Comparison of ENCODE assay signal across 8 cellular contexts in genomic region chr20:51306521-51307358, GRCh38.
DNase-seq lines count a peak whose midpoint lies in the region; ATAC-seq and TF ChIP-seq lines count a peak whose summit lies in the region.
"Had no signal": no experiment of that assay in that cellular context is flagged by ENCODE, and none has a peak within 500 bp of the region (broad histone marks: within the 10 kb centered on the region; RNA-seq: fewer than 3 reads in every experiment).

No MANE protein-coding gene starts in this region.

- no peaks in the 10 kb centered on the region for H4K20me1 ChIP-seq in OCI-LY7 (ENCODE audit: insufficient read depth, low read length)

- intact Hi-C loops in OCI-LY7 (cut with micrococcal nuclease; ENCODE audit: unreplicated experiment) = loop anchor here (1.0 to 5.0 kb wide), 3 partner anchors 86 to 514 kb away; no protein-coding TSS in a partner anchor
- intact Hi-C loops in natural killer cell (cut with micrococcal nuclease) = loop anchor here (1.0 kb wide), 3 partner anchors 86 to 516 kb away; no protein-coding TSS in a partner anchor

- H3K4me3 ChIP-seq in GM12875 (ENCODE audit: low read depth, low read length) (no peak overlapping the region), OCI-LY7 (ENCODE audit: low read depth, low read length, poor library complexity, severe bottlenecking) (no peak overlapping the region)

- no peaks in the 10 kb centered on the region for H3K36me3 Mint-ChIP-seq in natural killer cell
- peaks cover 4 to 6% of the 10 kb centered on the region in 2 donors for H3K36me3 Mint-ChIP-seq in stimulated activated naive B cell treated with anti-CD40 and anti-IgM and Interleukin-4, amounts not matched to agents 10 μg/mL and 1 μg/mL and 100 μg/mL, for 72 hours

- peaks cover 10% of the 10 kb centered on the region; the same call in 1 of the 2 replicates for H3K9me3 ChIP-seq in OCI-LY7 (ENCODE audit: low read length)
- H3K9me3 ChIP-seq: neutrophil had no signal

- CTCF ChIA-PET in OCI-LY7 (lab: Charles Lee; ENCODE audit: unreplicated experiment) = interaction anchor here (1.0 to 4.7 kb wide), 2 partner anchors 53 to 319 kb away, joined by 3 to 23 read pairs; no protein-coding TSS in a partner anchor

- H3K36me3 ChIP-seq in OCI-LY7 (ENCODE audit: insufficient read depth, low read length) = no peaks in the 10 kb centered on the region
- H3K36me3 ChIP-seq: neutrophil had no signal

- H3K4me3 Mint-ChIP-seq in natural killer cell = no peak overlapping the region
- H3K4me3 Mint-ChIP-seq in stimulated activated naive B cell treated with anti-CD40 and anti-IgM and Interleukin-4, amounts not matched to agents 10 μg/mL and 1 μg/mL and 100 μg/mL, for 72 hours = no peak overlapping the region

- POLR2A ChIA-PET in OCI-LY7 (lab: Charles Lee) = interaction anchor here (0.7 kb wide), 1 partner anchor 326 kb away, joined by 4 read pairs; no protein-coding TSS in a partner anchor

- H3K9me3 Mint-ChIP-seq in natural killer cell = no peaks in the 10 kb centered on the region
- H3K9me3 Mint-ChIP-seq in stimulated activated naive B cell treated with anti-CD40 and anti-IgM and Interleukin-4, amounts not matched to agents 10 μg/mL and 1 μg/mL and 100 μg/mL, for 72 hours = peaks cover 7% of the 10 kb centered on the region in 2 donors

- H3K27ac Mint-ChIP-seq in natural killer cell = no peak overlapping the region
- H3K27ac Mint-ChIP-seq in stimulated activated naive B cell treated with anti-CD40 and anti-IgM and Interleukin-4, amounts not matched to agents 10 μg/mL and 1 μg/mL and 100 μg/mL, for 72 hours = peak overlapping the region; percentile 51

- H3K4me2 ChIP-seq in OCI-LY7 (ENCODE audit: low read length) = no peak overlapping the region

- peak; percentile 90 for TF ChIP-seq CTCF in GM12875 (IDR thresholded peaks at IDR 0.05; ENCODE audit: borderline replicate concordance, insufficient read depth, low read depth, low read length)
- peak; percentile 87 for TF ChIP-seq CTCF in OCI-LY7 (conservative IDR thresholded peaks at IDR 0.05; ENCODE audit: low read length)
- TF ChIP-seq CTCF in natural killer cell (IDR thresholded peaks at IDR 0.05) = peak; percentile 89

- ATAC-seq in esophagus mucosa (peak; percentile 86), natural killer cell (peak; percentile 80 to 99 (median 95))
- peak; percentile 99 for ATAC-seq in stimulated activated naive B cell treated with anti-CD40 and anti-IgM and Interleukin-4, amounts not matched to agents 10 μg/mL and 1 μg/mL and 100 μg/mL, for 72 hours (replicated peaks)

- no peaks in the 10 kb centered on the region for H3K79me2 ChIP-seq in OCI-LY7 (ENCODE audit: insufficient read depth, low read depth, low read length)

- H2AFZ ChIP-seq in OCI-LY7 (ENCODE audit: low read length) = no peak overlapping the region

- BruUV-seq in OCI-LY7 (replicated peaks; lab: Mats Ljungman, UMichigan) = no TSS peak

- H3K27me3 Mint-ChIP-seq in natural killer cell (ENCODE audit: low read depth in 2 of 2) = peaks cover 15 to 19% of the 10 kb centered on the region in 2 donors
- peaks cover 35 to 59% of the 10 kb centered on the region in 2 donors for H3K27me3 Mint-ChIP-seq in stimulated activated naive B cell treated with anti-CD40 and anti-IgM and Interleukin-4, amounts not matched to agents 10 μg/mL and 1 μg/mL and 100 μg/mL, for 72 hours

- no peak overlapping the region for H3K27ac ChIP-seq in OCI-LY7 (ENCODE audit: low read depth, low read length, poor library complexity, severe bottlenecking)
- H3K27ac ChIP-seq: neutrophil had no signal

- H3K4me1 ChIP-seq in OCI-LY7 (ENCODE audit: insufficient read depth, low read length, poor library complexity, severe bottlenecking) = no peaks in the 10 kb centered on the region

- H3K4me1 Mint-ChIP-seq in natural killer cell = no peaks in the 10 kb centered on the region
- H3K4me1 Mint-ChIP-seq in stimulated activated naive B cell treated with anti-CD40 and anti-IgM and Interleukin-4, amounts not matched to agents 10 μg/mL and 1 μg/mL and 100 μg/mL, for 72 hours = peaks cover 0 to 1% of the 10 kb centered on the region in 2 donors

- DNase-seq in HS-27A (ENCODE audit: low read depth) (peak; percentile 40), OCI-LY7 (ENCODE audit: low spot score) (peak; percentile 74), activated T-cell treated with anti-CD3 and anti-CD28 coated beads for 1 hour (ENCODE audit: low read depth) (peak; percentile 66), natural killer cell (peak; percentile 65)
- DNase-seq in stimulated activated naive B cell treated with anti-CD40 and anti-IgM and Interleukin-4, amounts not matched to agents 10 μg/mL and 1 μg/mL and 100 μg/mL, for 72 hours = peak; percentile 66

- H3K9me2 ChIP-seq in OCI-LY7 (ENCODE audit: insufficient read depth, low read length) = no peaks in the 10 kb centered on the region
